1 cellular context compared by ENCODE assay signal in genomic region chr6:14110001-14110818, GRCh38.
TF ChIP-seq lines count a peak whose summit lies in the region.

No MANE protein-coding gene starts in this region.

TF ChIP-seq in K562, 482 proteins besides CTCF, POLR2A, EP300 and RAD21 (continued from another document and continues in another):
- no peak for TF ChIP-seq ZNF75A (CRISPR knock-in tag; IDR thresholded peaks at IDR 0.05)
- no peak for TF ChIP-seq ZNF24 (IDR thresholded peaks at IDR 0.05)
- no peak for TF ChIP-seq TGIF2 (CRISPR knock-in tag; IDR thresholded peaks at IDR 0.05)
- peak; percentile 91 for TF ChIP-seq ARID1B (IDR thresholded peaks at IDR 0.05)
- peak; percentile 82 for TF ChIP-seq SMARCE1 (IDR thresholded peaks at IDR 0.05)
- TF ChIP-seq MCM2 (IDR thresholded peaks at IDR 0.05; ENCODE audit: low read depth), result no peak
- 0 out of 4 replicates have a peak, but pooled peaks of 1 of the 2 experiments have one; percentile 54 for TF ChIP-seq MAZ (CRISPR knock-in tag; conservative IDR thresholded peaks at IDR 0.05 in 1 of 2, IDR thresholded peaks at IDR 0.05 in 1 of 2)
- TF ChIP-seq NR4A1 (CRISPR knock-in tag; IDR thresholded peaks at IDR 0.05), result no peak
- no peak for TF ChIP-seq NR4A1 (tag; IDR thresholded peaks at IDR 0.05)
- TF ChIP-seq DDX20 (tag; IDR thresholded peaks at IDR 0.05; ENCODE audit: low read depth), result no peak
- no peak for TF ChIP-seq RBM34 (IDR thresholded peaks at IDR 0.05; ENCODE audit: borderline replicate concordance, insufficient read depth, low read length)
- peak; percentile 55 for TF ChIP-seq LEF1 (IDR thresholded peaks at IDR 0.05)
- TF ChIP-seq ZNF766 (CRISPR knock-in tag; conservative IDR thresholded peaks at IDR 0.05), result no peak
- no peak for TF ChIP-seq FOSL1 (tag; conservative IDR thresholded peaks at IDR 0.05)
- TF ChIP-seq HBP1 (CRISPR knock-in tag; IDR thresholded peaks at IDR 0.05), result no peak
- TF ChIP-seq HNRNPUL1 (IDR thresholded peaks at IDR 0.05; ENCODE audit: low read length), result no peak
- TF ChIP-seq GMEB1 (CRISPR knock-in tag; IDR thresholded peaks at IDR 0.05), result no peak
- no peak for TF ChIP-seq DMBX1 (CRISPR knock-in tag; IDR thresholded peaks at IDR 0.05; ENCODE audit: borderline replicate concordance)
- no peak for TF ChIP-seq KAT7 (CRISPR knock-in tag; IDR thresholded peaks at IDR 0.05; ENCODE audit: borderline replicate concordance)
- TF ChIP-seq PHB2 (IDR thresholded peaks at IDR 0.05; ENCODE audit: low read depth), result no peak
- no peak for TF ChIP-seq ID3 (CRISPR knock-in tag; IDR thresholded peaks at IDR 0.05)
- TF ChIP-seq ID3 (tag; IDR thresholded peaks at IDR 0.05), result no peak
- no peak for TF ChIP-seq ZNF707 (CRISPR knock-in tag; conservative IDR thresholded peaks at IDR 0.05)
- TF ChIP-seq SMAD2 (IDR thresholded peaks at IDR 0.05; ENCODE audit: low read depth, low read length), result no peak
- peak; percentile 59 for TF ChIP-seq NCOR1 (IDR thresholded peaks at IDR 0.05)
- TF ChIP-seq ZC3H8 (IDR thresholded peaks at IDR 0.05), result no peak
- TF ChIP-seq ZNF318 (IDR thresholded peaks at IDR 0.05; ENCODE audit: borderline replicate concordance in 1 of 2, low read depth in 1 of 2), result no peak
- TF ChIP-seq ZNF740 (CRISPR knock-in tag; IDR thresholded peaks at IDR 0.05), result no peak
- TF ChIP-seq ZNF740 (tag; IDR thresholded peaks at IDR 0.05), result 0 out of 4 replicates have a peak, but pooled peaks of 1 of the 2 experiments have one; percentile 15
- peak; percentile 81 for TF ChIP-seq SMARCA4 (IDR thresholded peaks at IDR 0.05)
- TF ChIP-seq GATAD2B (IDR thresholded peaks at IDR 0.05; ENCODE audit: borderline replicate concordance), result peak; percentile 66; the same call in 1 of the 2 replicates
- TF ChIP-seq CBX2 (IDR thresholded peaks at IDR 0.05; ENCODE audit: insufficient read depth, low read length, poor library complexity, severe bottlenecking), result no peak
- peak; percentile 64 for TF ChIP-seq DACH1 (IDR thresholded peaks at IDR 0.05; ENCODE audit: partially characterized antibody)
- TF ChIP-seq BACH1 (tag; IDR thresholded peaks at IDR 0.05), result 0 out of 2 replicates have a peak, but pooled peaks have one; percentile 11
- peak; percentile 85 for TF ChIP-seq EGR1 (conservative IDR thresholded peaks at IDR 0.05)
- TF ChIP-seq ZBTB9 (CRISPR knock-in tag; IDR thresholded peaks at IDR 0.05), result peak; percentile 16; the same call in 1 of the 2 replicates
- TF ChIP-seq RUNX1 (IDR thresholded peaks at IDR 0.05; ENCODE audit: low read depth), result no peak
- TF ChIP-seq C11orf30 (IDR thresholded peaks at IDR 0.05; ENCODE audit: low read depth), result peak; percentile 6; the same call in 1 of the 2 replicates
- TF ChIP-seq ZNF79 (CRISPR knock-in tag; IDR thresholded peaks at IDR 0.05; ENCODE audit: low read depth), result no peak
- no peak for TF ChIP-seq TRIM25 (IDR thresholded peaks at IDR 0.05; ENCODE audit: borderline replicate concordance)
- TF ChIP-seq SMAD4 (CRISPR knock-in tag; conservative IDR thresholded peaks at IDR 0.05), result 0 out of 2 replicates have a peak, but pooled peaks have one; percentile 40
- TF ChIP-seq HOMEZ (CRISPR knock-in tag; IDR thresholded peaks at IDR 0.05), result no peak
- no peak for TF ChIP-seq ZFPM2 (CRISPR knock-in tag; IDR thresholded peaks at IDR 0.05)
- no peak for TF ChIP-seq NCOA2 (IDR thresholded peaks at IDR 0.05; ENCODE audit: partially characterized antibody in 2 of 2)
- no peak for TF ChIP-seq ADNP (tag; IDR thresholded peaks at IDR 0.05)
- TF ChIP-seq DPF2 (IDR thresholded peaks at IDR 0.05), result peak; percentile 90
- TF ChIP-seq LCOR (CRISPR knock-in tag; IDR thresholded peaks at IDR 0.05), result no peak
- TF ChIP-seq PHF20 (IDR thresholded peaks at IDR 0.05; ENCODE audit: partially characterized antibody), result no peak
- TF ChIP-seq MNT (conservative IDR thresholded peaks at IDR 0.05), result peak in 1 of 2 experiments; percentile 34; a peak in 1 of 4 replicates
- no peak for TF ChIP-seq COPS2 (conservative IDR thresholded peaks at IDR 0.05)
- TF ChIP-seq ZNF589 (CRISPR knock-in tag; IDR thresholded peaks at IDR 0.05; ENCODE audit: low read depth), result no peak
